ENCODE assay signal across 27 cellular contexts in the genomic region with DNA sequence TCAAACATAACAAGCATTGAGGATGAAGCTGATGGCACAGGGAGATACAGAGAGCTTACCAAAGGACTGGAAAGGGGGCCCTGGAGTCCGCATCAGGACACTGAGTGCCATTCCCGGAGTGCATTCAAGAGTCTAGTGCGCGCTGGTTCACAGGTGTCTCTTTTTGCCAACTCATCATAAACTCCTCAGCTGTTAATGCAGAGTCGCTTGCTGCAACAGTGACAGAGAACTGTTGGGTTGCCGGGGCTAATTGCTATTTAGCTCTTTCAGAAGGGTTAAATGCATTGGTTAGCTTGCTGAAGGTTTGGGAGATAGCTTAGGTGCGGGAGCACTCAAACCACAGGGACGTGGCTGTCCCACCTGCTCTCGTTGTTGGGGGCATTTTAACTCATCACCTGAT.
"Had no signal": no experiment of that assay in that cellular context is flagged by ENCODE, and none has a peak within 500 bp of the region (broad histone marks: within the 10 kb centered on the region; RNA-seq: fewer than 3 reads in every experiment).

No MANE protein-coding gene starts in this region.

- H3K4me3 ChIP-seq: body of pancreas, PC-9 had no signal

- H3K4me1 Mint-ChIP-seq: activated B cell treated with CpG ODN at 0.5 μM for 24 hours; activated CD4-positive, alpha-beta T cell treated with anti-CD3 and anti-CD28 coated beads, Interleukin-2, amount 10 ng/mL, durations not matched to agents 24 days and 14 days; activated CD8-positive, alpha-beta memory T cell treated with anti-CD3 and anti-CD28 coated beads, Interleukin-2, amount 10 ng/mL, durations not matched to agents 7 days and 5 days; activated naive CD4-positive, alpha-beta T cell treated with anti-CD3 and anti-CD28 coated beads, Interleukin-2, amount 50 U/mL, for 24 hours; T-cell had no signal

- FAIRE-seq: bronchial epithelial cell, TTC549 had no signal

- H3K4me3 Mint-ChIP-seq: activated B cell treated with CpG ODN at 0.5 μM for 24 hours; activated CD4-positive, alpha-beta T cell treated with anti-CD3 and anti-CD28 coated beads, Interleukin-2, amount 10 ng/mL, durations not matched to agents 24 days and 14 days; activated CD8-positive, alpha-beta memory T cell treated with anti-CD3 and anti-CD28 coated beads, Interleukin-2, amount 10 ng/mL, durations not matched to agents 7 days and 5 days; activated naive CD4-positive, alpha-beta T cell treated with anti-CD3 and anti-CD28 coated beads, Interleukin-2, amount 50 U/mL, for 24 hours; activated T-cell treated with anti-CD3 and anti-CD28 coated beads, Interleukin-2, amount 50 U/mL, for 24 hours; activated T-helper 1 cell treated with anti-CD3 and anti-CD28 coated beads, Interleukin-12 subunit alpha, Interleukin-12 subunit beta, Interleukin-2, Interleukin-4 antibody, amounts not matched to agents 30 ng/mL and 10 ng/mL and 1 ng/mL, durations not matched to agents 14 hours and 24 hours and 36 hours; T-cell had no signal

- H3K4me1 ChIP-seq: body of pancreas had no signal

- H3K9me3 Mint-ChIP-seq: activated naive CD4-positive, alpha-beta T cell treated with anti-CD3 and anti-CD28 coated beads, Interleukin-2, amount 50 U/mL, for 24 hours had no signal

- H3K36me3 Mint-ChIP-seq: activated CD8-positive, alpha-beta memory T cell treated with anti-CD3 and anti-CD28 coated beads, Interleukin-2, amount 10 ng/mL, durations not matched to agents 7 days and 5 days; activated naive CD4-positive, alpha-beta T cell treated with anti-CD3 and anti-CD28 coated beads, Interleukin-2, amount 50 U/mL, for 24 hours; T-cell had no signal

- ATAC-seq: activated CD8-positive, alpha-beta memory T cell treated with anti-CD3 and anti-CD28 coated beads, Interleukin-2, amount 10 ng/mL, durations not matched to agents 7 days and 5 days; body of pancreas; T-cell had no signal

- H3K4me2 ChIP-seq: PC-9 had no signal

- DNase-seq: activated B cell treated with CpG ODN at 0.5 μM for 24 hours; activated CD4-positive, alpha-beta T cell treated with anti-CD3 and anti-CD28 coated beads for 1 hour; activated CD4-positive, alpha-beta T cell treated with anti-CD3 and anti-CD28 coated beads, Interleukin-2, amount 10 ng/mL, durations not matched to agents 24 days and 14 days; activated CD4-positive, alpha-beta T cell treated with anti-CD3 and anti-CD28 coated beads, Interleukin-2, amount 50 U/mL, for 48 hours; activated CD8-positive, alpha-beta memory T cell treated with anti-CD3 and anti-CD28 coated beads, Interleukin-2, amount 10 ng/mL, durations not matched to agents 7 days and 5 days; activated effector memory CD4-positive, alpha-beta T cell treated with Interleukin-2 at 50 U/mL for 16 hours; activated naive CD4-positive, alpha-beta T cell; activated T-cell treated with anti-CD3 and anti-CD28 coated beads, Interleukin-2, amount 50 U/mL, for 24 hours; aorta; body of pancreas; central memory CD4-positive, alpha-beta T cell; Kasumi-1; KBM-7; NCI-H1048; NCI-H2081; NCI-H446 treated with DMSO at 0.1 percent for 48 hours; NCI-H524 treated with DMSO at 0.1 percent for 48 hours; NCI-H82; PC-9; SIG-M5; T-cell; T-helper 2 cell; T1000 had no signal

- H3K27ac Mint-ChIP-seq: activated B cell treated with CpG ODN at 0.5 μM for 24 hours; activated CD4-positive, alpha-beta T cell treated with anti-CD3 and anti-CD28 coated beads, Interleukin-2, amount 10 ng/mL, durations not matched to agents 24 days and 14 days; activated CD8-positive, alpha-beta memory T cell treated with anti-CD3 and anti-CD28 coated beads, Interleukin-2, amount 10 ng/mL, durations not matched to agents 7 days and 5 days; activated naive CD4-positive, alpha-beta T cell treated with anti-CD3 and anti-CD28 coated beads, Interleukin-2, amount 50 U/mL, for 24 hours; activated T-cell treated with anti-CD3 and anti-CD28 coated beads, Interleukin-2, amount 50 U/mL, for 24 hours; activated T-helper 1 cell treated with anti-CD3 and anti-CD28 coated beads, Interleukin-12 subunit alpha, Interleukin-12 subunit beta, Interleukin-2, Interleukin-4 antibody, amounts not matched to agents 30 ng/mL and 10 ng/mL and 1 ng/mL, durations not matched to agents 14 hours and 24 hours and 36 hours; T-cell had no signal

- H3K9me3 ChIP-seq: body of pancreas had no signal

- H3K27me3 Mint-ChIP-seq: activated B cell treated with CpG ODN at 0.5 μM for 24 hours; activated CD4-positive, alpha-beta T cell treated with anti-CD3 and anti-CD28 coated beads, Interleukin-2, amount 10 ng/mL, durations not matched to agents 24 days and 14 days; activated CD8-positive, alpha-beta memory T cell treated with anti-CD3 and anti-CD28 coated beads, Interleukin-2, amount 10 ng/mL, durations not matched to agents 7 days and 5 days; activated naive CD4-positive, alpha-beta T cell treated with anti-CD3 and anti-CD28 coated beads, Interleukin-2, amount 50 U/mL, for 24 hours; activated T-cell treated with anti-CD3 and anti-CD28 coated beads, Interleukin-2, amount 50 U/mL, for 24 hours; T-cell had no signal

- H3K27ac ChIP-seq: body of pancreas, PC-9 had no signal
